In the genomic region with DNA sequence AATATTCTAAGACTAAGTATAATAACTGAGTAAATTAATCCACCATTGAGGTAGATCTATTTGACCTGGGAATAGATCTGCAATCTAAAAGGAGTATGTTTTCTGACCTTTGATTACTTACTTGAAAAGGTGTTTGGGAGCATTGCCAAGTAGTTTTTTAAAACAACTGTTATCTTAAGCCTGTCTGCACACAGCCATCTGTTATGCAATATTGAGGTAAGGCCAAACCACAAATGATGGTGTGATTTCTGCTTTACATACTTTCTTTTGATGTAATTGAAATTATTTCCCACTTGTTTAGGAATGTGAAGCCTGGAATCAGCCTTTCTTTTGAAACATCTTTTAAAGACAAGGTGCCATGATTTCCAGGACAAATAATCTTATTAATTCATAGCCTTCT, we compare ENCODE assay signal across 11 cellular contexts.
DNase-seq lines count a peak whose midpoint lies in the region; FAIRE-seq and TF ChIP-seq lines count a peak whose summit lies in the region.
"Had no signal": no experiment of that assay in that cellular context is flagged by ENCODE, and none has a peak within 500 bp of the region (broad histone marks: within the 10 kb centered on the region; RNA-seq: fewer than 3 reads in every experiment).

No MANE protein-coding gene starts in this region.

- H3K4me3 ChIP-seq in fibroblast of the aortic adventitia (ENCODE audit: low read depth, low read length) = no peak overlapping the region
- H3K4me3 ChIP-seq: BLaER1 had no signal

- DNase-seq in A172 (ENCODE audit: low spot score) (peak; percentile 59), HS-5 (ENCODE audit: low read depth) (peak; percentile 19), RCC 7860 (ENCODE audit: low spot score) (no peak), fibroblast of the aortic adventitia (ENCODE audit: low read depth) (peak; percentile 90), SHP77 treated with DMSO at 0.1 percent for 48 hours (lab: John Stamatoyannopoulos, UW) (no peak), NCI-H345 (lab: John Stamatoyannopoulos, UW) (no peak), cardiac septum (ENCODE audit: low spot score) (no peak)
- no peak for DNase-seq in activated CD4-positive, CD25-positive, alpha-beta regulatory T cell (lab: John Stamatoyannopoulos, UW)
- DNase-seq: NCI-H146, T-helper 9 cell had no signal

- intact Hi-C loops in cardiac septum (cut with DNase I) = no loop called here

- TF ChIP-seq CTCF in fibroblast of the aortic adventitia (IDR thresholded peaks at IDR 0.05; ENCODE audit: insufficient read depth, low read length) = no peak

- FAIRE-seq in RCC 7860 (lab: Jason Lieb, UNC) = peak; percentile 7

Comparison
In these comparisons a context has a peak if more than half of its experiments do, and no peak if none do; other contexts are left out.
1. DNase-seq: peak in A172 (single experiment), HS-5 (single experiment) and fibroblast of the aortic adventitia (single experiment); none in RCC 7860 (single experiment), activated CD4-positive, CD25-positive, alpha-beta regulatory T cell (0 of 4), SHP77 treated with DMSO at 0.1 percent for 48 hours (single experiment), NCI-H345 (single experiment) and cardiac septum (single experiment).